9 cellular contexts compared by ENCODE assay signal in genomic region chr1:3070304-3070653, GRCh38. TPM values are rescaled to one million over a fixed set of nuclear protein-coding genes. Genes with fewer than 3 reads are reported as not detected.
DNase-seq lines count a peak whose midpoint lies in the region; ATAC-seq, FAIRE-seq and TF ChIP-seq lines count a peak whose summit lies in the region.
"Had no signal": no experiment of that assay in that cellular context is flagged by ENCODE, and none has a peak within 500 bp of the region (broad histone marks: within the 10 kb centered on the region; RNA-seq: fewer than 3 reads in every experiment).

No MANE protein-coding gene starts in this region.

- peaks cover 49% of the 10 kb centered on the region for H3K27me3 Mint-ChIP-seq in neural progenitor cell (ENCODE audit: insufficient read depth, low read depth)
- H3K27me3 Mint-ChIP-seq in activated CD4-positive, alpha-beta T cell treated with anti-CD3 and anti-CD28 coated beads for 36 hours = peaks cover 20% of the 10 kb centered on the region

- H3K36me3 ChIP-seq in heart left ventricle (no peaks in the 10 kb centered on the region), H1 (ENCODE audit: control insufficient read depth in 2 of 4, insufficient read depth in 4 of 4, low read length in 3 of 4) (peaks cover 0 to 18% (median 0%) of the 10 kb centered on the region in 4 experiments; a peak in 1 of 8 replicates), neural progenitor cell (no peaks in the 10 kb centered on the region), uterus (no peaks in the 10 kb centered on the region)

- H3K56ac ChIP-seq in H1 (replicated peaks; ENCODE audit: insufficient read length, low read depth, low read length) = no peak overlapping the region

- H3K23ac ChIP-seq in H1 (ENCODE audit: insufficient read length) = no peak overlapping the region

- TF ChIP-seq POLR2A in heart left ventricle (IDR thresholded peaks at IDR 0.05) (no peak), H1 (IDR thresholded peaks at IDR 0.05; ENCODE audit: control extremely low read depth in 1 of 2, low read depth in 2 of 2, low read length in 2 of 2) (no peak), uterus (IDR thresholded peaks at IDR 0.05) (no peak)

- no peaks in the 10 kb centered on the region for H3K36me3 Mint-ChIP-seq in neural progenitor cell
- no peaks in the 10 kb centered on the region for H3K36me3 Mint-ChIP-seq in activated CD4-positive, alpha-beta T cell treated with anti-CD3 and anti-CD28 coated beads for 36 hours (ENCODE audit: low read depth)

- H3K27me3 ChIP-seq in heart left ventricle (peaks cover 7 to 89% (median 33%) of the 10 kb centered on the region in 9 donors), H1 (replicated peaks in 1 of 4; ENCODE audit: control insufficient read depth in 3 of 4, extremely low read depth in 1 of 4, insufficient read depth in 3 of 4, low read length in 3 of 4) (peaks cover 83 to 96% (median 90%) of the 10 kb centered on the region in 4 experiments), neural progenitor cell (peaks cover 96% of the 10 kb centered on the region), uterus (peaks cover 19 to 48% of the 10 kb centered on the region in 2 donors)

- H3K23me2 ChIP-seq in H1 (ENCODE audit: low read depth, low read length) = peaks cover 13% of the 10 kb centered on the region; the same call in 1 of the 2 replicates

- H2BK5ac ChIP-seq in H1 (ENCODE audit: low read depth, low read length) = no peak overlapping the region

- no peak overlapping the region for H2BK12ac ChIP-seq in H1 (ENCODE audit: low read depth, low read length)

- TF ChIP-seq CTCF in heart left ventricle (IDR thresholded peaks at IDR 0.05) (no peak), H1 (IDR thresholded peaks at IDR 0.05; ENCODE audit: control extremely low read depth in 1 of 3, insufficient read depth in 1 of 3, low read depth in 1 of 3, low read length in 3 of 3) (no peak), neural progenitor cell (IDR thresholded peaks at IDR 0.05) (no peak), uterus (IDR thresholded peaks at IDR 0.05) (no peak)

- no peak overlapping the region for H3K18ac ChIP-seq in H1 (ENCODE audit: extremely low read depth, low read length)

- intact Hi-C loops in heart left ventricle (cut with DNase I) = loop anchor here in 7 of 10 donors (2.0 to 10.0 kb wide), 8 partner anchors 55 to 245 kb away; no protein-coding TSS in a partner anchor
- intact Hi-C loops in left cardiac atrium (cut with DNase I) = loop anchor here in 1 of 2 donors (10.0 kb wide), 1 partner anchor 215 kb away; no protein-coding TSS in a partner anchor
- intact Hi-C loops in uterus (cut with DNase I; ENCODE audit: low total_unique reads) = no loop called here
- intact Hi-C loops in activated CD4-positive, alpha-beta T cell treated with anti-CD3 and anti-CD28 coated beads for 36 hours (cut with DNase I, micrococcal nuclease) = no loop called here

- DNase-seq in heart left ventricle (peak in 1 of 5 donors; percentile 10), left cardiac atrium (no peak), H1 (ENCODE audit: low read depth in 1 of 2, low spot score in 2 of 2) (peak in 1 of 2 experiments; percentile 56), neural progenitor cell (ENCODE audit: low spot score) (peak; percentile 73), uterus (no peak)
- no peak for DNase-seq in stimulated activated CD4-positive, alpha-beta T cell treated with anti-CD3 and anti-CD28 coated beads, Interleukin-12 subunit alpha, Interleukin-12 subunit beta, amount 100 ng/mL, for 4 hours
- no peak for DNase-seq in activated CD4-positive, alpha-beta T cell treated with anti-CD3 and anti-CD28 coated beads for 36 hours

- H4K91ac ChIP-seq in H1 (replicated peaks; ENCODE audit: insufficient read length, low read length) = no peak overlapping the region

- POLR2A ChIA-PET in H1 (lab: Charles Lee; ENCODE audit: partially characterized antibody) = interaction anchor here (0.7 kb wide), 1 partner anchor 33 kb away, joined by 3 read pairs; no protein-coding TSS in a partner anchor
- POLR2A ChIA-PET in activated CD4-positive, alpha-beta T cell treated with anti-CD3 and anti-CD28 coated beads for 36 hours (lab: Charles Lee) = no interaction called here

- TF ChIP-seq EP300 in H1 (IDR thresholded peaks at IDR 0.05; ENCODE audit: borderline replicate concordance in 1 of 2, low read depth in 2 of 2, low read length in 2 of 2) = no peak

- H4K20me1 ChIP-seq in H1 (replicated peaks in 1 of 2; ENCODE audit: control insufficient read depth in 1 of 2, insufficient read depth in 2 of 2, low read length in 2 of 2) (peaks cover 9 to 21% of the 10 kb centered on the region in 2 experiments), neural progenitor cell (ENCODE audit: low read depth) (peaks cover 62% of the 10 kb centered on the region)

- H3K27ac ChIP-seq in heart left ventricle (peak overlapping the region; percentile 75 to 99 (median 90)), H1 (ENCODE audit: low read depth, low read length) (no peak overlapping the region), neural progenitor cell (no peak overlapping the region), uterus (peak overlapping the region; percentile 23 to 41)

- H2AFZ ChIP-seq in H1 (ENCODE audit: low read length) = no peak overlapping the region
- H2AFZ ChIP-seq in neural progenitor cell (replicated peaks) = peak overlapping the region; percentile 73

- H3K4me1 ChIP-seq in heart left ventricle (peaks cover 0 to 84% (median 21%) of the 10 kb centered on the region in 12 donors), H1 (replicated peaks in 1 of 4; ENCODE audit: control insufficient read depth in 3 of 4, insufficient read depth in 4 of 4, low read length in 3 of 4) (peaks cover 0 to 49% (median 33%) of the 10 kb centered on the region in 4 experiments; a peak in 6 of 7 replicates), neural progenitor cell (peaks cover 58% of the 10 kb centered on the region), uterus (peaks cover 0 to 23% of the 10 kb centered on the region in 2 donors)

- H3K27ac Mint-ChIP-seq in neural progenitor cell = no peak overlapping the region
- no peak overlapping the region for H3K27ac Mint-ChIP-seq in activated CD4-positive, alpha-beta T cell treated with anti-CD3 and anti-CD28 coated beads for 36 hours

- H3K4ac ChIP-seq in H1 (replicated peaks; ENCODE audit: insufficient read length, low read depth, low read length) = no peak overlapping the region

- H2BK15ac ChIP-seq in H1 (ENCODE audit: low read length) = no peak overlapping the region

- H3F3A ChIP-seq in neural progenitor cell (ENCODE audit: low read depth) = peaks cover 16% of the 10 kb centered on the region

- no peaks in the 10 kb centered on the region for H3K9me3 Mint-ChIP-seq in neural progenitor cell
- no peaks in the 10 kb centered on the region for H3K9me3 Mint-ChIP-seq in activated CD4-positive, alpha-beta T cell treated with anti-CD3 and anti-CD28 coated beads for 36 hours (ENCODE audit: low read depth)

- H2BK120ac ChIP-seq in H1 (replicated peaks; ENCODE audit: low read depth, low read length) = no peak overlapping the region

- no peaks in the 10 kb centered on the region for H3K79me1 ChIP-seq in H1 (ENCODE audit: low read depth, low read length)

- H3K9me3 ChIP-seq in heart left ventricle (no peaks in the 10 kb centered on the region), H1 (ENCODE audit: insufficient read depth in 2 of 2, low read depth in 1 of 2, low read length in 1 of 2) (no peaks in the 10 kb centered on the region; a peak in 1 of 4 replicates), neural progenitor cell (ENCODE audit: low read depth) (no peaks in the 10 kb centered on the region), uterus (no peaks in the 10 kb centered on the region)

- H2AK5ac ChIP-seq in H1 (ENCODE audit: low read depth, low read length) = no peak overlapping the region

- H3K9ac ChIP-seq in H1 (replicated peaks in 1 of 4; ENCODE audit: extremely low read depth in 1 of 4, low read depth in 3 of 4, low read length in 3 of 4) (no peak overlapping the region), neural progenitor cell (no peak overlapping the region)

- H4K5ac ChIP-seq in H1 (ENCODE audit: insufficient read length, low read depth, low read length) = no peak overlapping the region

- H3K4me3 Mint-ChIP-seq in neural progenitor cell = no peak overlapping the region
- no peak overlapping the region for H3K4me3 Mint-ChIP-seq in activated CD4-positive, alpha-beta T cell treated with anti-CD3 and anti-CD28 coated beads for 36 hours

- no peak overlapping the region for H4K8ac ChIP-seq in H1 (ENCODE audit: extremely low read depth, insufficient read depth, low read length)

- TF ChIP-seq RAD21 in H1 (IDR thresholded peaks at IDR 0.05 in 1 of 2, conservative IDR thresholded peaks at IDR 0.05 in 1 of 2; ENCODE audit: low read depth in 2 of 2, low read length in 2 of 2) = no peak

- ATAC-seq in heart left ventricle (no peak), left cardiac atrium (no peak), SK-N-SH treated with all-trans-retinoic acid at 6 μM for 48 hours (no peak)
- ATAC-seq in activated CD4-positive, alpha-beta T cell treated with anti-CD3 and anti-CD28 coated beads for 36 hours = no peak

- peaks cover 23% of the 10 kb centered on the region for H3K4me1 Mint-ChIP-seq in neural progenitor cell
- peaks cover 2% of the 10 kb centered on the region for H3K4me1 Mint-ChIP-seq in activated CD4-positive, alpha-beta T cell treated with anti-CD3 and anti-CD28 coated beads for 36 hours

- no peak overlapping the region for H2BK20ac ChIP-seq in H1 (ENCODE audit: low read length)

- H3K4me2 ChIP-seq in H1 (ENCODE audit: insufficient read depth in 1 of 2, low read depth in 2 of 2, low read length in 2 of 2) = peak overlapping the region; percentile 75
- peak overlapping the region; percentile 80 for H3K4me2 ChIP-seq in neural progenitor cell

- 0 to 1% (median 0%) methylated on average over 5 to 59 of the region's 59 CpGs for WGBS in heart left ventricle, 4 donors
- no CpG with 5 or more reads among the region's 59 CpGs for WGBS in H1 (ENCODE audit: extremely low coverage in 1 of 2, insufficient coverage in 1 of 2, insufficient read length in 1 of 2, insufficient replicate concordance in 2 of 2, low coverage in 1 of 2, low lambda C conversion rate in 2 of 2, missing lambda C conversion rate in 1 of 2), 2 experiments

- H3K79me2 ChIP-seq in H1 (ENCODE audit: control insufficient read depth in 1 of 2, insufficient read depth in 2 of 2, low read length in 2 of 2) (no peaks in the 10 kb centered on the region), neural progenitor cell (ENCODE audit: low read depth) (no peaks in the 10 kb centered on the region)

- H3K4me3 ChIP-seq in heart left ventricle (peak overlapping the region; percentile 70 to 98 (median 87)), H1 (ENCODE audit: extremely low read depth in 1 of 4, insufficient read depth in 2 of 4, low read depth in 3 of 4, low read length in 4 of 4) (peak overlapping the region; percentile 19 to 66 (median 35); a peak in 6 of 8 replicates), neural progenitor cell (peak overlapping the region; percentile 53), uterus (peak overlapping the region; percentile 41 to 97)

- CTCF ChIA-PET in H1 (lab: Charles Lee; ENCODE audit: partially characterized antibody) = no interaction called here
- CTCF ChIA-PET in activated CD4-positive, alpha-beta T cell treated with anti-CD3 and anti-CD28 coated beads for 36 hours (lab: Charles Lee) = interaction anchor here (1.0 kb wide), 1 partner anchor 20 kb away, joined by 3 read pairs; no protein-coding TSS in a partner anchor

- FAIRE-seq in H1 (lab: Jason Lieb, UNC) = no peak

- no peak overlapping the region for H3K14ac ChIP-seq in H1 (ENCODE audit: insufficient read length)

RNA-seq across cellular contexts. Expression of gene PRDM16, which starts 1.3 kb away (rescaled TPM):
- total RNA-seq in heart left ventricle (10 to 100 TPM in 7 of 9 donors, 1 to 10 TPM in 2; 6.0 to 22.7 (median 14.4) TPM), left cardiac atrium (1 to 10 TPM in 1 of 2 donors, under 1 TPM in 1; 0.99 to 1.2 TPM), neural progenitor cell (ENCODE audit: low replicate concordance) (1.9 and 2.0 TPM in 2 replicates), uterus (1 to 10 TPM in 1 of 4 donors, under 1 TPM in 2, not detected in 1; 0.26 to 7.7 (median 0.35) TPM)
- polyA plus RNA-seq in heart left ventricle (10 to 100 TPM; 11.3 to 13.1 TPM), H1 (2011; rRNA removed) (0.38 and 0.39 TPM in 2 replicates)
- 0.43 and 0.46 TPM in 2 replicates for total RNA-seq in H1 (2021; fragmentation: NEBNext Ultra II Directional; extraction: Animal tissue kit (Norgen Biotek cat#: 25700))
- 0.54 TPM for polyA plus RNA-seq in H1 (2011; cell fraction: cytosol; rRNA removed)
- 1.1 TPM for polyA plus RNA-seq in H1 (2011; cell fraction: nucleus; rRNA removed)
- polyA plus RNA-seq in H1 (2012, experiment 1 of 2) = 0.25 to 0.69 TPM (median 0.53 TPM) in 4 replicates
- polyA plus RNA-seq in H1 (2012, experiment 2 of 2) = 0.14 TPM
- 0.18 TPM for polyA plus RNA-seq in H1 (2013, experiment 1 of 2)
- 0.26 TPM for polyA plus RNA-seq in H1 (2013, experiment 2 of 2)
- polyA minus RNA-seq in H1 (2011; rRNA and poly(A)+ RNA removed) = 0.13 and 0.24 TPM in 2 replicates
- 0.15 TPM for polyA minus RNA-seq in H1 (2011; cell fraction: cytosol; rRNA and poly(A)+ RNA removed)
- 1.2 TPM for polyA minus RNA-seq in H1 (2011; cell fraction: nucleus; rRNA and poly(A)+ RNA removed)
- under 1 TPM in 1 of 2 experiments, not detected in 1; 0.32 TPM for total RNA-seq in activated CD4-positive, alpha-beta T cell treated with anti-CD3 and anti-CD28 coated beads for 36 hours
- total RNA-seq: T-helper 2 cell treated with Interferon-gamma antibody and Interleukin-4, amounts not matched to agents 100 ng/mL and 5 ng/mL, for 36 hours had no signal

RNA-seq across cellular contexts. Expression of gene ACTRT2, which starts 49.0 kb away (rescaled TPM):
- not detected for total RNA-seq in heart left ventricle
- polyA plus RNA-seq in heart left ventricle = not detected
- not detected for total RNA-seq in left cardiac atrium
- total RNA-seq in H1 (2021; fragmentation: NEBNext Ultra II Directional; extraction: Animal tissue kit (Norgen Biotek cat#: 25700)) = not detected in 2 replicates
- polyA plus RNA-seq in H1 (2011; rRNA removed) = not detected in 2 replicates
- not detected for polyA plus RNA-seq in H1 (2011; cell fraction: cytosol; rRNA removed)
- not detected for polyA plus RNA-seq in H1 (2011; cell fraction: nucleus; rRNA removed)
- polyA plus RNA-seq in H1 (2012, experiment 1 of 2) = not detected in 4 replicates
- polyA plus RNA-seq in H1 (2012, experiment 2 of 2) = 0.12 TPM
- polyA plus RNA-seq in H1 (2013, experiment 1 of 2) = not detected
- not detected for polyA plus RNA-seq in H1 (2013, experiment 2 of 2)
- not detected in 2 replicates for polyA minus RNA-seq in H1 (2011; rRNA and poly(A)+ RNA removed)
- polyA minus RNA-seq in H1 (2011; cell fraction: cytosol; rRNA and poly(A)+ RNA removed) = not detected
- not detected for polyA minus RNA-seq in H1 (2011; cell fraction: nucleus; rRNA and poly(A)+ RNA removed)
- total RNA-seq in neural progenitor cell (ENCODE audit: low replicate concordance) = not detected in 2 replicates
- total RNA-seq in uterus = not detected
- not detected for total RNA-seq in activated CD4-positive, alpha-beta T cell treated with anti-CD3 and anti-CD28 coated beads for 36 hours
- total RNA-seq: T-helper 2 cell treated with Interferon-gamma antibody and Interleukin-4, amounts not matched to agents 100 ng/mL and 5 ng/mL, for 36 hours had no signal

Comparison
In these comparisons a context has a peak if more than half of its experiments do, and no peak if none do; other contexts are left out.
1. H3K27ac ChIP-seq: peak in heart left ventricle (12 of 12) and uterus (2 of 2); none in H1 (single experiment) and neural progenitor cell (single experiment).
2. H3K4me3 ChIP-seq: peak in every context shown above with its lines; median percentile 87 in heart left ventricle; 69 in uterus; 53 in neural progenitor cell; 35 in H1.
3. intact Hi-C loops: an anchor here in heart left ventricle (2.0 to 10.0 kb wide); none called in uterus and activated CD4-positive, alpha-beta T cell treated with anti-CD3 and anti-CD28 coated beads for 36 hours.